ENCODE assay signal across 1 cellular context in the genomic region with DNA sequence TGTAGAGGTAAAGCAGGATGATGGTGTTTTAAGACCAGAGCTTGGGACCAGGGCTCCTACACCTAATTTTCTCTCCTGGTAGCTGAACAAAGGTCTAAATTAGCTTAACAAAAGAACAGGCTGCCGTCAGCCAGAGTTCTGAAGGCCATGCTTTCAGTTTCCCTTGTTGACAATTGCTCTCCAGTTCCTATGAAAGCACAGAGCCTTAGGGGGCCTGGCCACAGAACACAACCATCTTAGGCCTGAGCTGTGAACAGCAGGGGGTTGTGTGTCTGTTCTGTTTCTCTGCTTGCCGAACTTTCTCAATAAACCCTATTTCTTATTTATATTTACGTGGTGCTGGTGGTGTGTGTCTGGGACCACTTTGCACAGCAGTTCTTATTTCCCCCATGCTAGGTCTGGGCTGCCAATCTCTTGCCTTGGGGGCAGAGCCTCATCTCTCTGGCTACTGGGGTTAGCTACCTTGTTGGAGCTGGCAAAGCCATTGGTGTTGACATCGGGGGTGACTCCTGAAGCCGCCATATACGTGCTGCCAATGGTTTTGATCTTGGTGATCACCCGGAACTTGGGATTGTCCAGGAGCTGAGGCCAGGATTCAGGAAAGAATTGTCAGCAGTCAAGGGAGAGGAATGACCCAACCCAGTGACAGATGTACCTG.
TF ChIP-seq lines count a peak whose summit lies in the region.

No MANE protein-coding gene starts in this region.

TF ChIP-seq in K562, 482 proteins besides CTCF, POLR2A, EP300 and RAD21:
- TF ChIP-seq POLR2AphosphoS5 (IDR thresholded peaks at IDR 0.05; ENCODE audit: control insufficient read depth, insufficient read depth, low read depth, low read length) (0 out of 2 replicates have a peak, but pooled peaks have one; percentile 27), ELF2 (CRISPR knock-in tag; IDR thresholded peaks at IDR 0.05) (no peak)
